Comparison of ENCODE assay signal across 8 cellular contexts in genomic region chr11:72741429-72741833, GRCh38. TPM values are rescaled to one million over a fixed set of nuclear protein-coding genes. Genes with fewer than 3 reads are reported as not detected.
A peak's percentile ranks its signal among the peaks of the same experiment; 100 is the strongest.
DNase-seq lines count a peak whose midpoint lies in the region; ATAC-seq and TF ChIP-seq lines count a peak whose summit lies in the region.

No MANE protein-coding gene starts in this region.

- peaks cover 49% of the 10 kb centered on the region for H3K79me2 ChIP-seq in DOHH2 (ENCODE audit: control insufficient read depth, low read length)

- H3K9me3 ChIP-seq in DOHH2 (ENCODE audit: control insufficient read depth, insufficient read depth, low read length), result no peaks in the 10 kb centered on the region
- H3K9me3 ChIP-seq in prostate gland, result no peaks in the 10 kb centered on the region

- H3K4me1 ChIP-seq in DOHH2 (ENCODE audit: control insufficient read depth, low read length) (peaks cover 93% of the 10 kb centered on the region), prostate gland (replicated peaks) (no peaks in the 10 kb centered on the region)

- peak overlapping the region; percentile 76 for H3K4me2 ChIP-seq in DOHH2 (ENCODE audit: low read length)

- peak overlapping the region; percentile 84 for H3K4me3 Mint-ChIP-seq in natural killer cell treated with Interleukin-12 subunit alpha and Interleukin-12 subunit beta and Interleukin-15 and Interleukin-18, amount 100 ng/mL, for 72 hours
- H3K4me3 Mint-ChIP-seq in Calu3 (ENCODE audit: low read depth, unreplicated experiment), result no peak overlapping the region

- CTCF ChIA-PET in Calu3 (lab: Charles Lee), result interaction anchor here (0.6 kb wide), 1 partner anchor 16 kb away, joined by 10 read pairs; no protein-coding TSS in a partner anchor

- peaks cover 34% of the 10 kb centered on the region for H3F3A ChIP-seq in DOHH2 (ENCODE audit: control insufficient read depth, insufficient read depth)

- TF ChIP-seq CTCF in DOHH2 (IDR thresholded peaks at IDR 0.05; ENCODE audit: low read depth, low read length, poor library complexity, severe bottlenecking), result no peak
- no peak for TF ChIP-seq CTCF in Calu3 (IDR thresholded peaks at IDR 0.05; ENCODE audit: unreplicated experiment)
- no peak for TF ChIP-seq CTCF in prostate gland (IDR thresholded peaks at IDR 0.05)

- no TSS peak for BruUV-seq in Calu3 (replicated peaks; lab: Mats Ljungman, UMichigan)

- no peaks in the 10 kb centered on the region for H3K9me2 ChIP-seq in DOHH2 (replicated peaks; ENCODE audit: control insufficient read depth, low read length)

- no peaks in the 10 kb centered on the region for H3K36me3 Mint-ChIP-seq in natural killer cell treated with Interleukin-12 subunit alpha and Interleukin-12 subunit beta and Interleukin-15 and Interleukin-18, amount 100 ng/mL, for 72 hours
- peaks cover 8% of the 10 kb centered on the region for H3K36me3 Mint-ChIP-seq in Calu3 (ENCODE audit: insufficient read depth, unreplicated experiment)

- peaks cover 4% of the 10 kb centered on the region for H4K20me1 ChIP-seq in DOHH2 (ENCODE audit: control insufficient read depth, insufficient read depth, low read depth, low read length)

- H3K27me3 ChIP-seq in DOHH2 (ENCODE audit: control insufficient read depth, low read length), result no peaks in the 10 kb centered on the region
- no peaks in the 10 kb centered on the region for H3K27me3 ChIP-seq in prostate gland (replicated peaks; ENCODE audit: insufficient read depth)

- peak; percentile 45 to 63 for ATAC-seq in natural killer cell treated with Interleukin-12 subunit alpha and Interleukin-12 subunit beta and Interleukin-15 and Interleukin-18, amount 100 ng/mL, for 72 hours

- 96% methylated on average over 4 of the region's 8 CpGs for WGBS in prostate gland

- H3K27ac ChIP-seq in DOHH2 (ENCODE audit: low read depth, low read length), result peak overlapping the region; percentile 13; the same call in 1 of the 2 replicates
- H3K27ac ChIP-seq in prostate gland, result no peak overlapping the region

- peak; percentile 88 for DNase-seq in MV-4-11 (lab: John Stamatoyannopoulos, UW)
- DNase-seq in ecto neural progenitor cell (ENCODE audit: low spot score), result peak; percentile 70
- DNase-seq in natural killer cell treated with Interleukin-12 subunit alpha and Interleukin-12 subunit beta and Interleukin-15 and Interleukin-18, amount 100 ng/mL, for 72 hours (ENCODE audit: low spot score), result peak; percentile 88
- DNase-seq in NCI-H1105 treated with DMSO at 0.1 percent for 48 hours (lab: John Stamatoyannopoulos, UW), result no peak
- no peak for DNase-seq in NCI-H187 (lab: John Stamatoyannopoulos, UW)
- DNase-seq in Calu3, result no peak
- DNase-seq in prostate gland (ENCODE audit: low spot score), result no peak

- TF ChIP-seq POLR2A in prostate gland (IDR thresholded peaks at IDR 0.05), result no peak

- H3K27ac Mint-ChIP-seq in natural killer cell treated with Interleukin-12 subunit alpha and Interleukin-12 subunit beta and Interleukin-15 and Interleukin-18, amount 100 ng/mL, for 72 hours, result peak overlapping the region; percentile 95 to 96
- no peak overlapping the region for H3K27ac Mint-ChIP-seq in Calu3 (ENCODE audit: unreplicated experiment)

- peaks cover 77 to 78% of the 10 kb centered on the region in 2 donors for H3K4me1 Mint-ChIP-seq in natural killer cell treated with Interleukin-12 subunit alpha and Interleukin-12 subunit beta and Interleukin-15 and Interleukin-18, amount 100 ng/mL, for 72 hours (ENCODE audit: low read depth in 2 of 2)
- H3K4me1 Mint-ChIP-seq in Calu3 (ENCODE audit: low read depth, unreplicated experiment), result peaks cover 45% of the 10 kb centered on the region

- H3K36me3 ChIP-seq in DOHH2 (ENCODE audit: control insufficient read depth, low read length) (no peaks in the 10 kb centered on the region), prostate gland (no peaks in the 10 kb centered on the region)

- intact Hi-C loops in Calu3 (cut with micrococcal nuclease; ENCODE audit: unreplicated experiment), result no loop called here
- intact Hi-C loops in prostate gland (cut with DNase I), result no loop called here

- no peaks in the 10 kb centered on the region for H3K9me3 Mint-ChIP-seq in natural killer cell treated with Interleukin-12 subunit alpha and Interleukin-12 subunit beta and Interleukin-15 and Interleukin-18, amount 100 ng/mL, for 72 hours
- H3K9me3 Mint-ChIP-seq in Calu3 (ENCODE audit: low read depth, unreplicated experiment), result no peaks in the 10 kb centered on the region

- H3K4me3 ChIP-seq in DOHH2 (ENCODE audit: low read length) (no peak overlapping the region), prostate gland (no peak overlapping the region)

- no peaks in the 10 kb centered on the region for H3K27me3 Mint-ChIP-seq in natural killer cell treated with Interleukin-12 subunit alpha and Interleukin-12 subunit beta and Interleukin-15 and Interleukin-18, amount 100 ng/mL, for 72 hours
- no peaks in the 10 kb centered on the region for H3K27me3 Mint-ChIP-seq in Calu3 (ENCODE audit: unreplicated experiment)

RNA-seq across cellular contexts. Expression of gene ARAP1, which starts 10.8 kb away (rescaled TPM):
- 100 to 1,000 TPM; 206 to 220 TPM for total RNA-seq in natural killer cell treated with Interleukin-12 subunit alpha and Interleukin-12 subunit beta and Interleukin-15 and Interleukin-18, amount 100 ng/mL, for 72 hours
- total RNA-seq in Calu3 (2022) (53.0 and 61.3 TPM in 2 replicates), prostate gland (100 to 1,000 TPM in 1 of 2 donors, 10 to 100 TPM in 1; 95.2 to 109 TPM)

RNA-seq across cellular contexts. Expression of gene STARD10, which starts 52.4 kb away (rescaled TPM):
- 10 to 100 TPM in 1 of 2 donors, 1 to 10 TPM in 1; 9.5 to 17.8 TPM for total RNA-seq in natural killer cell treated with Interleukin-12 subunit alpha and Interleukin-12 subunit beta and Interleukin-15 and Interleukin-18, amount 100 ng/mL, for 72 hours
- total RNA-seq in Calu3 (2022), result 55.1 and 68.9 TPM in 2 replicates
- 100 to 1,000 TPM; 132 to 208 TPM for total RNA-seq in prostate gland

Comparison
In these comparisons a context has a peak if more than half of its experiments do, and no peak if none do; other contexts are left out.
1. DNase-seq: peak in MV-4-11 (single experiment), ecto neural progenitor cell (single experiment) and natural killer cell treated with Interleukin-12 subunit alpha and Interleukin-12 subunit beta and Interleukin-15 and Interleukin-18, amount 100 ng/mL, for 72 hours (single experiment); none in NCI-H1105 treated with DMSO at 0.1 percent for 48 hours (single experiment), NCI-H187 (0 of 2), Calu3 (single experiment) and prostate gland (single experiment).